1 cellular context compared by ENCODE assay signal in genomic region chr12:57450057-57450456, GRCh38.
TF ChIP-seq lines count a peak whose summit lies in the region.

No MANE protein-coding gene starts in this region.

TF ChIP-seq in HepG2, 621 proteins besides CTCF, POLR2A, EP300 and RAD21:
- TF ChIP-seq ZBTB33 (CRISPR knock-in tag; IDR thresholded peaks at IDR 0.05) (peak; percentile 63; the same call in 1 of the 2 replicates), FOXP1 (IDR thresholded peaks at IDR 0.05) (no peak), FOXP1 (CRISPR knock-in tag; IDR thresholded peaks at IDR 0.05) (no peak)
